ENCODE assay signal across 19 cellular contexts in genomic region chr12:65276923-65277322, GRCh38. TPM values are rescaled to one million over a fixed set of nuclear protein-coding genes. Genes with fewer than 3 reads are reported as not detected.
"Had no signal": no experiment of that assay in that cellular context is flagged by ENCODE, and none has a peak within 500 bp of the region (broad histone marks: within the 10 kb centered on the region; RNA-seq: fewer than 3 reads in every experiment).

No MANE protein-coding gene starts in this region.

- H3K36me3 ChIP-seq: gastrocnemius medialis, thyroid gland had no signal

- H3K4me3 ChIP-seq: gastrocnemius medialis, lung, psoas muscle, thyroid gland had no signal

- H3K27me3 ChIP-seq: gastrocnemius medialis, thyroid gland had no signal

- H3K9me3 ChIP-seq: gastrocnemius medialis, psoas muscle, thyroid gland had no signal

- ATAC-seq: esophagus mucosa, gastrocnemius medialis, left lobe of liver, psoas muscle, right cardiac atrium, WTC11 had no signal

- DNase-seq: activated CD4-positive, alpha-beta memory T cell treated with anti-CD3 and anti-CD28 coated beads for 36 hours; activated CD4-positive, alpha-beta T cell treated with anti-CD3 and anti-CD28 coated beads for 4 hours; activated T-cell treated with anti-CD3 and anti-CD28 coated beads for 4 hours; cerebellar nuclear complex; effector CD4-positive, alpha-beta T cell; gastrocnemius medialis; head of caudate nucleus; kidney; midbrain; psoas muscle; right cardiac atrium; stimulated activated CD4-positive, alpha-beta T cell treated with anti-CD3 and anti-CD28 coated beads, Interleukin-2, amount 100 ng/mL, for 24 hours; stimulated activated naive CD4-positive, alpha-beta T cell treated with Interleukin-2 at 50 U/mL for 16 hours; thyroid gland had no signal

- H3K27ac ChIP-seq: psoas muscle, thyroid gland had no signal

RNA-seq across cellular contexts. Expression of gene MSRB3, which starts 1.6 kb away (rescaled TPM):
- total RNA-seq: activated CD4-positive, alpha-beta memory T cell treated with anti-CD3 and anti-CD28 coated beads for 36 hours; activated T-helper 1 cell treated with anti-CD3 and anti-CD28 coated beads, Interleukin-12 subunit alpha, Interleukin-12 subunit beta, Interleukin-2, Interleukin-4 antibody, amounts not matched to agents 30 ng/mL and 10 ng/mL and 1 ng/mL, durations not matched to agents 14 hours and 24 hours and 36 hours had no signal
